ENCODE assay signal across 9 cellular contexts in genomic region chr17:75087182-75087557, GRCh38. TPM values are rescaled to one million over a fixed set of nuclear protein-coding genes. Genes with fewer than 3 reads are reported as not detected.
DNase-seq lines count a peak whose midpoint lies in the region; TF ChIP-seq lines count a peak whose summit lies in the region.
"Had no signal": no experiment of that assay in that cellular context is flagged by ENCODE, and none has a peak within 500 bp of the region (broad histone marks: within the 10 kb centered on the region; RNA-seq: fewer than 3 reads in every experiment).

No MANE protein-coding gene starts in this region.

- H3K4me3 ChIP-seq in GM06990 (replicated peaks; ENCODE audit: low read depth, low read length) (peak overlapping the region; percentile 25), foreskin fibroblast (ENCODE audit: low read depth in 1 of 2, low read length in 2 of 2) (peak overlapping the region; percentile 64 to 74), retinal pigment epithelial cell (ENCODE audit: low read length) (peak overlapping the region; percentile 42)

- no peak for TF ChIP-seq CTCF in GM06990 (IDR thresholded peaks at IDR 0.05; ENCODE audit: insufficient read depth, low read length, poor library complexity, severe bottlenecking)
- no peak for TF ChIP-seq CTCF in VCaP (conservative IDR thresholded peaks at IDR 0.05)
- TF ChIP-seq CTCF in foreskin fibroblast (IDR thresholded peaks at IDR 0.05; ENCODE audit: low read depth, low read length) = no peak
- no peak for TF ChIP-seq CTCF in retinal pigment epithelial cell (conservative IDR thresholded peaks at IDR 0.05; ENCODE audit: low read depth, low read length)

- no peaks in the 10 kb centered on the region for H3K36me3 ChIP-seq in GM06990 (ENCODE audit: control insufficient read depth, insufficient read depth, low read length)

- no peak for DNase-seq in GM06990 (ENCODE audit: extremely low read depth, insufficient read length)
- no peak for DNase-seq in foreskin fibroblast
- no peak for DNase-seq in retinal pigment epithelial cell (ENCODE audit: low read depth)
- no peak for DNase-seq in stimulated activated CD8-positive, alpha-beta memory T cell treated with anti-CD3 and anti-CD28 coated beads, Interleukin-4, amount 100 ng/mL, for 48 hours
- DNase-seq in NCI-H524 (lab: John Stamatoyannopoulos, UW) = no peak
- DNase-seq in dermis blood vessel endothelial cell = no peak
- DNase-seq in KG1 (lab: John Stamatoyannopoulos, UW) = no peak
- DNase-seq: NCI-H526 treated with DMSO at 0.1 percent for 48 hours had no signal

- peak overlapping the region; percentile 16; the same call in 1 of the 2 replicates for H3K27ac ChIP-seq in VCaP

- H3K27me3 ChIP-seq in GM06990 (replicated peaks; ENCODE audit: control insufficient read depth, insufficient read depth, low read length) = no peaks in the 10 kb centered on the region; the same call in 1 of the 2 replicates

RNA-seq across cellular contexts. Expression of gene SLC16A5, which starts 0.6 kb away (rescaled TPM):
- total RNA-seq in dermis blood vessel endothelial cell = 11.4 and 17.1 TPM in 2 replicates

RNA-seq across cellular contexts. Expression of gene ARMC7, which starts 22.6 kb away (rescaled TPM):
- total RNA-seq in dermis blood vessel endothelial cell = 3.1 and 3.9 TPM in 2 replicates

RNA-seq across cellular contexts. Expression of gene KCTD2, which starts 40.1 kb away (rescaled TPM):
- total RNA-seq in dermis blood vessel endothelial cell = 17.4 and 22.8 TPM in 2 replicates

RNA-seq across cellular contexts. Expression of gene ATP5PD, which starts 40.4 kb away (rescaled TPM):
- total RNA-seq in dermis blood vessel endothelial cell = 214 and 256 TPM in 2 replicates

RNA-seq across cellular contexts. Expression of gene NT5C, which starts 44.4 kb away (rescaled TPM):
- total RNA-seq in dermis blood vessel endothelial cell = 48.8 and 51.9 TPM in 2 replicates
